Comparison of ENCODE assay signal across 15 cellular contexts in the genomic region with DNA sequence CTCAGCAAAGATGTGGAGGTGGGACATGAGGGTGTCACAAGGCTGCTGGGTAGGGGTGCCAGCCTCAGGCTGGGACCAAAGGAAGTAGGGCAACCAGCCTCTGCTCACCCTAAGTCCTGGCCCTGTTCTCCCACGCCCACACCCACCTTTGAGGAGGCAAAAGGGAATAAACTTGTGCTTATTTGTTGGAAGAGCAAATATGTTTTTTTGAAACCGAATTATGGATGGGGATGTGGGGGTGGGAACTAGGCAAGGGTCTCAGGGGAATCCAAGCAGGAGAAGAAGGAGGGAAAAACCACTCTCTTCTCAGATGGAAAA. TPM values are rescaled to one million over a fixed set of nuclear protein-coding genes. Genes with fewer than 3 reads are reported as not detected.
A peak's percentile ranks its signal among the peaks of the same experiment; 100 is the strongest.
DNase-seq lines count a peak whose midpoint lies in the region; ATAC-seq and TF ChIP-seq lines count a peak whose summit lies in the region.
"Had no signal": no experiment of that assay in that cellular context is flagged by ENCODE, and none has a peak within 500 bp of the region (broad histone marks: within the 10 kb centered on the region; RNA-seq: fewer than 3 reads in every experiment).

No MANE protein-coding gene starts in this region.

- H3K4me3 ChIP-seq in SJSA1, result no peak overlapping the region
- no peak overlapping the region for H3K4me3 ChIP-seq in fibroblast of the aortic adventitia (ENCODE audit: low read depth, low read length)
- H3K4me3 ChIP-seq in smooth muscle cell, result no peak overlapping the region
- no peak overlapping the region for H3K4me3 ChIP-seq in Caco-2 (ENCODE audit: low read depth, low read length)
- H3K4me3 ChIP-seq: MG63, ovary, SK-N-MC had no signal

- H3K36me3 ChIP-seq in SJSA1, result peaks cover 6% of the 10 kb centered on the region
- H3K36me3 ChIP-seq in smooth muscle cell (ENCODE audit: low read depth), result no peaks in the 10 kb centered on the region
- H3K36me3 ChIP-seq in Caco-2 (ENCODE audit: control insufficient read depth, insufficient read depth, low read length), result no peaks in the 10 kb centered on the region
- H3K36me3 ChIP-seq: MG63, ovary had no signal

- H3F3A ChIP-seq in smooth muscle cell (ENCODE audit: low read depth), result peaks cover 17% of the 10 kb centered on the region

- H3K9me3 Mint-ChIP-seq in Calu3 (ENCODE audit: low read depth, unreplicated experiment) (no peaks in the 10 kb centered on the region), Caco-2 (ENCODE audit: unreplicated experiment) (no peaks in the 10 kb centered on the region)
- no peaks in the 10 kb centered on the region for H3K9me3 Mint-ChIP-seq in stimulated activated memory B cell treated with anti-CD40 and anti-IgM and Interleukin-4, amounts not matched to agents 10 μg/mL and 1 μg/mL and 100 μg/mL, for 72 hours
- H3K9me3 Mint-ChIP-seq: activated T-helper 1 cell treated with anti-CD3 and anti-CD28 coated beads, Interleukin-12 subunit alpha, Interleukin-12 subunit beta, Interleukin-2, Interleukin-4 antibody, amounts not matched to agents 30 ng/mL and 10 ng/mL and 1 ng/mL, durations not matched to agents 14 hours and 24 hours and 36 hours; CD8-positive, alpha-beta T cell had no signal

- H3K9ac ChIP-seq in smooth muscle cell (ENCODE audit: low read depth), result no peak overlapping the region

- H4K20me1 ChIP-seq in smooth muscle cell (ENCODE audit: low read depth), result peaks cover under 1% of the 10 kb centered on the region

- peaks cover 28% of the 10 kb centered on the region for H3K4me1 Mint-ChIP-seq in Calu3 (ENCODE audit: low read depth, unreplicated experiment)
- peaks cover 53% of the 10 kb centered on the region for H3K4me1 Mint-ChIP-seq in stimulated activated memory B cell treated with anti-CD40 and anti-IgM and Interleukin-4, amounts not matched to agents 10 μg/mL and 1 μg/mL and 100 μg/mL, for 72 hours
- H3K4me1 Mint-ChIP-seq in Caco-2 (ENCODE audit: low read depth, unreplicated experiment), result peaks cover 20% of the 10 kb centered on the region

- peak overlapping the region; percentile 41; the same call in 1 of the 2 replicates for H3K27ac ChIP-seq in SJSA1
- peak overlapping the region; percentile 39 for H3K27ac ChIP-seq in smooth muscle cell (ENCODE audit: low read depth)
- H3K27ac ChIP-seq: SK-N-MC had no signal

- peaks cover 25% of the 10 kb centered on the region for H3K36me3 Mint-ChIP-seq in Calu3 (ENCODE audit: insufficient read depth, unreplicated experiment)
- peaks cover 14% of the 10 kb centered on the region for H3K36me3 Mint-ChIP-seq in stimulated activated memory B cell treated with anti-CD40 and anti-IgM and Interleukin-4, amounts not matched to agents 10 μg/mL and 1 μg/mL and 100 μg/mL, for 72 hours
- H3K36me3 Mint-ChIP-seq in Caco-2 (ENCODE audit: insufficient read depth, unreplicated experiment), result peaks cover 5% of the 10 kb centered on the region
- H3K36me3 Mint-ChIP-seq: CD8-positive, alpha-beta T cell had no signal

- peaks cover 46% of the 10 kb centered on the region for H3K4me1 ChIP-seq in SJSA1 (replicated peaks)
- H3K4me1 ChIP-seq in smooth muscle cell (ENCODE audit: low read depth), result peaks cover 11% of the 10 kb centered on the region
- peaks cover 17% of the 10 kb centered on the region for H3K4me1 ChIP-seq in Caco-2

- DNase-seq in Calu3 (no peak), SJSA1 (ENCODE audit: low read depth in 1 of 2, low spot score in 2 of 2) (no peak), fibroblast of the aortic adventitia (ENCODE audit: low read depth) (peak; percentile 13), smooth muscle cell (lab: John Stamatoyannopoulos, UW; ENCODE audit: unreplicated experiment) (no peak), DMS114 treated with DMSO at 0.1 percent for 48 hours (lab: John Stamatoyannopoulos, UW; ENCODE audit: unreplicated experiment) (no peak), Caco-2 (no peak)
- DNase-seq: activated CD4-positive, CD25-positive, alpha-beta regulatory T cell; CD8-positive, alpha-beta T cell; GF-D8; stimulated activated naive CD4-positive, alpha-beta T cell treated with Interleukin-2 at 50 U/mL for 16 hours had no signal

- POLR2A ChIA-PET in Caco-2 (lab: Charles Lee), result no interaction called here

- whole genome bisulfite sequencing in smooth muscle cell (ENCODE audit: low lambda C conversion rate), result 91% methylated on average over 2 of the region's 2 CpGs

- ATAC-seq in stimulated activated memory B cell treated with anti-CD40 and anti-IgM and Interleukin-4, amounts not matched to agents 10 μg/mL and 1 μg/mL and 100 μg/mL, for 72 hours, result no peak
- ATAC-seq: CD8-positive, alpha-beta T cell had no signal

- H3K4me3 Mint-ChIP-seq in Calu3 (ENCODE audit: low read depth, unreplicated experiment) (no peak overlapping the region), Caco-2 (ENCODE audit: unreplicated experiment) (no peak overlapping the region)
- no peak overlapping the region for H3K4me3 Mint-ChIP-seq in stimulated activated memory B cell treated with anti-CD40 and anti-IgM and Interleukin-4, amounts not matched to agents 10 μg/mL and 1 μg/mL and 100 μg/mL, for 72 hours
- H3K4me3 Mint-ChIP-seq: activated T-helper 1 cell treated with anti-CD3 and anti-CD28 coated beads, Interleukin-12 subunit alpha, Interleukin-12 subunit beta, Interleukin-2, Interleukin-4 antibody, amounts not matched to agents 30 ng/mL and 10 ng/mL and 1 ng/mL, durations not matched to agents 14 hours and 24 hours and 36 hours; CD8-positive, alpha-beta T cell had no signal

- H3K27me3 ChIP-seq in SJSA1 (replicated peaks), result no peaks in the 10 kb centered on the region
- no peaks in the 10 kb centered on the region for H3K27me3 ChIP-seq in smooth muscle cell (ENCODE audit: low read depth)
- H3K27me3 ChIP-seq in Caco-2 (replicated peaks; ENCODE audit: control insufficient read depth, insufficient read depth, low read length), result no peaks in the 10 kb centered on the region
- H3K27me3 ChIP-seq: MG63, ovary had no signal

- BruUV-seq in Calu3 (replicated peaks; lab: Mats Ljungman, UMichigan) (no TSS peak), Caco-2 (replicated peaks; lab: Mats Ljungman, UMichigan) (no TSS peak)

- peaks cover 7% of the 10 kb centered on the region for H3K79me2 ChIP-seq in smooth muscle cell (ENCODE audit: low read depth)

- TF ChIP-seq CTCF in Calu3 (IDR thresholded peaks at IDR 0.05; ENCODE audit: unreplicated experiment), result no peak
- TF ChIP-seq CTCF in fibroblast of the aortic adventitia (IDR thresholded peaks at IDR 0.05; ENCODE audit: insufficient read depth, low read length), result no peak
- TF ChIP-seq CTCF in smooth muscle cell (IDR thresholded peaks at IDR 0.05; ENCODE audit: borderline replicate concordance, insufficient read depth, poor library complexity, severe bottlenecking), result no peak
- TF ChIP-seq CTCF in Caco-2 (IDR thresholded peaks at IDR 0.05; ENCODE audit: insufficient read depth in 1 of 2, low read depth in 1 of 2, low read length in 1 of 2, severe bottlenecking in 1 of 2, unreplicated experiment in 1 of 2), result no peak

- no peaks in the 10 kb centered on the region for H3K9me3 ChIP-seq in SJSA1 (replicated peaks)
- no peaks in the 10 kb centered on the region for H3K9me3 ChIP-seq in smooth muscle cell (replicated peaks; ENCODE audit: low read depth)
- H3K9me3 ChIP-seq in Caco-2, result no peaks in the 10 kb centered on the region
- H3K9me3 ChIP-seq: MG63, ovary had no signal

- intact Hi-C loops in Calu3 (cut with micrococcal nuclease; ENCODE audit: unreplicated experiment) (no loop called here), Caco-2 (cut with micrococcal nuclease; ENCODE audit: unreplicated experiment) (no loop called here)

- H3K27ac Mint-ChIP-seq in Calu3 (ENCODE audit: unreplicated experiment), result peak overlapping the region; percentile 30
- H3K27ac Mint-ChIP-seq in stimulated activated memory B cell treated with anti-CD40 and anti-IgM and Interleukin-4, amounts not matched to agents 10 μg/mL and 1 μg/mL and 100 μg/mL, for 72 hours, result no peak overlapping the region
- H3K27ac Mint-ChIP-seq in Caco-2 (ENCODE audit: unreplicated experiment), result no peak overlapping the region
- H3K27ac Mint-ChIP-seq: CD8-positive, alpha-beta T cell had no signal

- no peak overlapping the region for H2AFZ ChIP-seq in smooth muscle cell (ENCODE audit: low read depth)

- no peak overlapping the region for H3K4me2 ChIP-seq in smooth muscle cell

- H3K27me3 Mint-ChIP-seq in Calu3 (ENCODE audit: unreplicated experiment) (no peaks in the 10 kb centered on the region), Caco-2 (ENCODE audit: insufficient read depth, unreplicated experiment) (no peaks in the 10 kb centered on the region)
- H3K27me3 Mint-ChIP-seq in stimulated activated memory B cell treated with anti-CD40 and anti-IgM and Interleukin-4, amounts not matched to agents 10 μg/mL and 1 μg/mL and 100 μg/mL, for 72 hours, result no peaks in the 10 kb centered on the region

- CTCF ChIA-PET in Calu3 (lab: Charles Lee) (no interaction called here), Caco-2 (lab: Charles Lee) (no interaction called here)

RNA-seq across cellular contexts. Expression of gene BHLHE40, which starts 10.4 kb away (rescaled TPM):
- total RNA-seq in Calu3 (2022) (62.2 and 71.9 TPM in 2 replicates), fibroblast of the aortic adventitia (ENCODE audit: low replicate concordance) (22.9 and 36.1 TPM in 2 replicates), smooth muscle cell (170 and 195 TPM in 2 replicates), Caco-2 (2022) (8.5 and 8.7 TPM in 2 replicates)
- total RNA-seq in SJSA1 (2014; rRNA removed; shearing (Covaris generic)), result 6.3 and 8.4 TPM in 2 replicates
- 209 and 241 TPM in 2 replicates for polyA plus RNA-seq in smooth muscle cell
